Comparison of ENCODE assay signal across 1 cellular context in the genomic region with DNA sequence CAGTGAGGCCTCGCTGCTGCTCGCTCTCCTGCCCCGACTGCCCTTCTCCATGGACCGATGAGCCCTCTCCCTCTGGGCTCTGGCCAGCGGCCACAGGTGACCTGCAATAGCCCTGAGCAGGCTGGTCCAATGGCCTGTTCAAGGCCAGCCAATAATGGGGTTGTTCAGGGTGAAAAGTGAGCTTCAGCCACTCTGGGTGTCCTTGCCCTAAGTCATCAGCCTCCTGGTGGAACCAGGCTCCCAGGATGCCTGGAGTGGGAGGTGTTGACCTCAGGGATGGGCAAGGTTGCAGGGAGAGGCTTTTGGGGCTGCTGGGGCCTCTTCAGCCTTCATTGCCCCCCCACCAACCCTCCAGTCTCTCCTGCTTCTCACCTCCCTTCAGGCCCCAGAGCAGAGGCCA.
TF ChIP-seq lines count a peak whose summit lies in the region.

No MANE protein-coding gene starts in this region.

TF ChIP-seq in HepG2, 621 proteins besides CTCF, POLR2A, EP300 and RAD21 (continued from another document and continues in another):
- TF ChIP-seq PATZ1 (CRISPR knock-in tag; IDR thresholded peaks at IDR 0.05) (0 out of 2 replicates have a peak, but pooled peaks have one; percentile 23), TEAD3 (CRISPR knock-in tag; optimal IDR thresholded peaks at IDR 0.05; ENCODE audit: borderline replicate concordance) (peak; percentile 5), REPIN1 (CRISPR knock-in tag; IDR thresholded peaks at IDR 0.05; ENCODE audit: borderline replicate concordance, low read depth) (peak; percentile 22; the same call in 1 of the 2 replicates), SUZ12 (IDR thresholded peaks at IDR 0.05; ENCODE audit: low read depth, low read length) (no peak), RXRA (CRISPR knock-in tag; IDR thresholded peaks at IDR 0.05) (peak; percentile 92), WIZ (CRISPR knock-in tag; IDR thresholded peaks at IDR 0.05) (no peak), ZNF563 (CRISPR knock-in tag; IDR thresholded peaks at IDR 0.05) (no peak), ARNT (IDR thresholded peaks at IDR 0.05) (no peak), HOMEZ (CRISPR knock-in tag; IDR thresholded peaks at IDR 0.05; ENCODE audit: low read depth) (peak; percentile 16; the same call in 1 of the 2 replicates), SMAD3 (CRISPR knock-in tag; IDR thresholded peaks at IDR 0.05) (no peak), HMG20A (CRISPR knock-in tag; IDR thresholded peaks at IDR 0.05; ENCODE audit: borderline replicate concordance) (no peak), HDAC2 (CRISPR knock-in tag; IDR thresholded peaks at IDR 0.05) (no peak), ZFX (CRISPR knock-in tag; IDR thresholded peaks at IDR 0.05; ENCODE audit: low read depth) (peak; percentile 40; the same call in 1 of the 2 replicates), SOX6 (IDR thresholded peaks at IDR 0.05) (no peak), SOX6 (CRISPR knock-in tag; IDR thresholded peaks at IDR 0.05) (0 out of 2 replicates have a peak, but pooled peaks have one; percentile 55), ZNF274 (CRISPR knock-in tag; IDR thresholded peaks at IDR 0.05) (0 out of 2 replicates have a peak, but pooled peaks have one; percentile 52), TMF1 (CRISPR knock-in tag; IDR thresholded peaks at IDR 0.05; ENCODE audit: low read depth) (no peak), LCORL (IDR thresholded peaks at IDR 0.05) (no peak), LCORL (CRISPR knock-in tag; IDR thresholded peaks at IDR 0.05) (0 out of 2 replicates have a peak, but pooled peaks have one; percentile 43), HDAC1 (CRISPR knock-in tag; IDR thresholded peaks at IDR 0.05) (0 out of 2 replicates have a peak, but pooled peaks have one; percentile 61), TBL1XR1 (IDR thresholded peaks at IDR 0.05; ENCODE audit: borderline replicate concordance, low read length, partially characterized antibody) (peak; percentile 39), ARNT2 (CRISPR knock-in tag; IDR thresholded peaks at IDR 0.05; ENCODE audit: low read depth) (no peak), MAFG (CRISPR knock-in tag; IDR thresholded peaks at IDR 0.05) (no peak), ESRRA (CRISPR knock-in tag; IDR thresholded peaks at IDR 0.05; ENCODE audit: low read depth) (peak; percentile 91), MTA1 (CRISPR knock-in tag; IDR thresholded peaks at IDR 0.05; ENCODE audit: borderline replicate concordance) (peak; percentile 86; the same call in 1 of the 2 replicates), ZNF788 (CRISPR knock-in tag; IDR thresholded peaks at IDR 0.05; ENCODE audit: borderline replicate concordance) (no peak), HES4 (CRISPR knock-in tag; IDR thresholded peaks at IDR 0.05; ENCODE audit: borderline replicate concordance) (no peak), ZNF557 (CRISPR knock-in tag; IDR thresholded peaks at IDR 0.05) (0 out of 2 replicates have a peak, but pooled peaks have one; percentile 48), NR1H2 (CRISPR knock-in tag; IDR thresholded peaks at IDR 0.05; ENCODE audit: borderline replicate concordance, low read depth) (peak; percentile 97), MBNL3 (CRISPR knock-in tag; conservative IDR thresholded peaks at IDR 0.05) (no peak), ZNF616 (CRISPR knock-in tag; IDR thresholded peaks at IDR 0.05; ENCODE audit: low read depth) (no peak), ZNF530 (CRISPR knock-in tag; IDR thresholded peaks at IDR 0.05; ENCODE audit: low read depth) (no peak), MED1 (CRISPR knock-in tag; IDR thresholded peaks at IDR 0.05) (peak; percentile 48; the same call in 1 of the 2 replicates), ZNF501 (CRISPR knock-in tag; IDR thresholded peaks at IDR 0.05) (peak; percentile 44; the same call in 1 of the 2 replicates), RFX1 (IDR thresholded peaks at IDR 0.05) (no peak), ZNF720 (CRISPR knock-in tag; IDR thresholded peaks at IDR 0.05) (no peak), FOXO4 (CRISPR knock-in tag; conservative IDR thresholded peaks at IDR 0.05) (no peak), NFIC (IDR thresholded peaks at IDR 0.05; ENCODE audit: low read length) (no peak), NR2F2 (IDR thresholded peaks at IDR 0.05; ENCODE audit: borderline replicate concordance, low read depth) (peak; percentile 16), E2F5 (CRISPR knock-in tag; conservative IDR thresholded peaks at IDR 0.05) (no peak), IRF2 (CRISPR knock-in tag; IDR thresholded peaks at IDR 0.05) (no peak), NCOA2 (CRISPR knock-in tag; IDR thresholded peaks at IDR 0.05) (0 out of 2 replicates have a peak, but pooled peaks have one; percentile 17), ZSCAN25 (CRISPR knock-in tag; IDR thresholded peaks at IDR 0.05) (0 out of 2 replicates have a peak, but pooled peaks have one; percentile 38), HNF4A (CRISPR knock-in tag; IDR thresholded peaks at IDR 0.05) (peak; percentile 82), NR2C2 (CRISPR knock-in tag; IDR thresholded peaks at IDR 0.05; ENCODE audit: borderline replicate concordance) (peak; percentile 39; the same call in 1 of the 2 replicates), NR2F1 (CRISPR knock-in tag; IDR thresholded peaks at IDR 0.05) (peak in 1 of 2 experiments; percentile 52; a peak in 2 of 4 replicates), GABPB1 (CRISPR knock-in tag; IDR thresholded peaks at IDR 0.05) (no peak), SMAD1 (CRISPR knock-in tag; IDR thresholded peaks at IDR 0.05; ENCODE audit: borderline replicate concordance, low read depth) (no peak)
- TF ChIP-seq, protein P1, sequence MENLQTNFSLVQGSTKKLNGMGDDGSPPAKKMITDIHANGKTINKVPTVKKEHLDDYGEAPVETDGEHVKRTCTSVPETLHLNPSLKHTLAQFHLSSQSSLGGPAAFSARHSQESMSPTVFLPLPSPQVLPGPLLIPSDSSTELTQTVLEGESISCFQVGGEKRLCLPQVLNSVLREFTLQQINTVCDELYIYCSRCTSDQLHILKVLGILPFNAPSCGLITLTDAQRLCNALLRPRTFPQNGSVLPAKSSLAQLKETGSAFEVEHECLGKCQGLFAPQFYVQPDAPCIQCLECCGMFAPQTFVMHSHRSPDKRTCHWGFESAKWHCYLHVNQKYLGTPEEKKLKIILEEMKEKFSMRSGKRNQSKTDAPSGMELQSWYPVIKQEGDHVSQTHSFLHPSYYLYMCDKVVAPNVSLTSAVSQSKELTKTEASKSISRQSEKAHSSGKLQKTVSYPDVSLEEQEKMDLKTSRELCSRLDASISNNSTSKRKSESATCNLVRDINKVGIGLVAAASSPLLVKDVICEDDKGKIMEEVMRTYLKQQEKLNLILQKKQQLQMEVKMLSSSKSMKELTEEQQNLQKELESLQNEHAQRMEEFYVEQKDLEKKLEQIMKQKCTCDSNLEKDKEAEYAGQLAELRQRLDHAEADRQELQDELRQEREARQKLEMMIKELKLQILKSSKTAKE (CRISPR knock-in tag; IDR thresholded peaks at IDR 0.05; ENCODE audit: borderline replicate concordance) = peak; percentile 42; the same call in 1 of the 2 replicates
- TF ChIP-seq, protein P2, sequence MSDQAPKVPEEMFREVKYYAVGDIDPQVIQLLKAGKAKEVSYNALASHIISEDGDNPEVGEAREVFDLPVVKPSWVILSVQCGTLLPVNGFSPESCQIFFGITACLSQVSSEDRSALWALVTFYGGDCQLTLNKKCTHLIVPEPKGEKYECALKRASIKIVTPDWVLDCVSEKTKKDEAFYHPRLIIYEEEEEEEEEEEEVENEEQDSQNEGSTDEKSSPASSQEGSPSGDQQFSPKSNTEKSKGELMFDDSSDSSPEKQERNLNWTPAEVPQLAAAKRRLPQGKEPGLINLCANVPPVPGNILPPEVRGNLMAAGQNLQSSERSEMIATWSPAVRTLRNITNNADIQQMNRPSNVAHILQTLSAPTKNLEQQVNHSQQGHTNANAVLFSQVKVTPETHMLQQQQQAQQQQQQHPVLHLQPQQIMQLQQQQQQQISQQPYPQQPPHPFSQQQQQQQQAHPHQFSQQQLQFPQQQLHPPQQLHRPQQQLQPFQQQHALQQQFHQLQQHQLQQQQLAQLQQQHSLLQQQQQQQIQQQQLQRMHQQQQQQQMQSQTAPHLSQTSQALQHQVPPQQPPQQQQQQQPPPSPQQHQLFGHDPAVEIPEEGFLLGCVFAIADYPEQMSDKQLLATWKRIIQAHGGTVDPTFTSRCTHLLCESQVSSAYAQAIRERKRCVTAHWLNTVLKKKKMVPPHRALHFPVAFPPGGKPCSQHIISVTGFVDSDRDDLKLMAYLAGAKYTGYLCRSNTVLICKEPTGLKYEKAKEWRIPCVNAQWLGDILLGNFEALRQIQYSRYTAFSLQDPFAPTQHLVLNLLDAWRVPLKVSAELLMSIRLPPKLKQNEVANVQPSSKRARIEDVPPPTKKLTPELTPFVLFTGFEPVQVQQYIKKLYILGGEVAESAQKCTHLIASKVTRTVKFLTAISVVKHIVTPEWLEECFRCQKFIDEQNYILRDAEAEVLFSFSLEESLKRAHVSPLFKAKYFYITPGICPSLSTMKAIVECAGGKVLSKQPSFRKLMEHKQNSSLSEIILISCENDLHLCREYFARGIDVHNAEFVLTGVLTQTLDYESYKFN (CRISPR knock-in tag; conservative IDR thresholded peaks at IDR 0.05) = peak; percentile 58
- TF ChIP-seq, protein P3, sequence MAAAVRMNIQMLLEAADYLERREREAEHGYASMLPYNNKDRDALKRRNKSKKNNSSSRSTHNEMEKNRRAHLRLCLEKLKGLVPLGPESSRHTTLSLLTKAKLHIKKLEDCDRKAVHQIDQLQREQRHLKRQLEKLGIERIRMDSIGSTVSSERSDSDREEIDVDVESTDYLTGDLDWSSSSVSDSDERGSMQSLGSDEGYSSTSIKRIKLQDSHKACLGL (CRISPR knock-in tag; IDR thresholded peaks at IDR 0.05) = no peak
- TF ChIP-seq, protein P4, sequence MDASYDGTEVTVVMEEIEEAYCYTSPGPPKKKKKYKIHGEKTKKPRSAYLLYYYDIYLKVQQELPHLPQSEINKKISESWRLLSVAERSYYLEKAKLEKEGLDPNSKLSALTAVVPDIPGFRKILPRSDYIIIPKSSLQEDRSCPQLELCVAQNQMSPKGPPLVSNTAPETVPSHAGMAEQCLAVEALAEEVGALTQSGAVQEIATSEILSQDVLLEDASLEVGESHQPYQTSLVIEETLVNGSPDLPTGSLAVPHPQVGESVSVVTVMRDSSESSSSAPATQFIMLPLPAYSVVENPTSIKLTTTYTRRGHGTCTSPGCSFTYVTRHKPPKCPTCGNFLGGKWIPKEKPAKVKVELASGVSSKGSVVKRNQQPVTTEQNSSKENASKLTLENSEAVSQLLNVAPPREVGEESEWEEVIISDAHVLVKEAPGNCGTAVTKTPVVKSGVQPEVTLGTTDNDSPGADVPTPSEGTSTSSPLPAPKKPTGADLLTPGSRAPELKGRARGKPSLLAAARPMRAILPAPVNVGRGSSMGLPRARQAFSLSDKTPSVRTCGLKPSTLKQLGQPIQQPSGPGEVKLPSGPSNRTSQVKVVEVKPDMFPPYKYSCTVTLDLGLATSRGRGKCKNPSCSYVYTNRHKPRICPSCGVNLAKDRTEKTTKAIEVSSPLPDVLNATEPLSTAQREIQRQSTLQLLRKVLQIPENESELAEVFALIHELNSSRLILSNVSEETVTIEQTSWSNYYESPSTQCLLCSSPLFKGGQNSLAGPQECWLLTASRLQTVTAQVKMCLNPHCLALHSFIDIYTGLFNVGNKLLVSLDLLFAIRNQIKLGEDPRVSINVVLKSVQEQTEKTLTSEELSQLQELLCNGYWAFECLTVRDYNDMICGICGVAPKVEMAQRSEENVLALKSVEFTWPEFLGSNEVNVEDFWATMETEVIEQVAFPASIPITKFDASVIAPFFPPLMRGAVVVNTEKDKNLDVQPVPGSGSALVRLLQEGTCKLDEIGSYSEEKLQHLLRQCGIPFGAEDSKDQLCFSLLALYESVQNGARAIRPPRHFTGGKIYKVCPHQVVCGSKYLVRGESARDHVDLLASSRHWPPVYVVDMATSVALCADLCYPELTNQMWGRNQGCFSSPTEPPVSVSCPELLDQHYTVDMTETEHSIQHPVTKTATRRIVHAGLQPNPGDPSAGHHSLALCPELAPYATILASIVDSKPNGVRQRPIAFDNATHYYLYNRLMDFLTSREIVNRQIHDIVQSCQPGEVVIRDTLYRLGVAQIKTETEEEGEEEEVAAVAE (CRISPR knock-in tag; IDR thresholded peaks at IDR 0.05; ENCODE audit: borderline replicate concordance) = no peak
